ENCODE assay signal across 1 cellular context in genomic region chr1:227312364-227313025, GRCh38.
A peak's percentile ranks its signal among the peaks of the same experiment; 100 is the strongest.
TF ChIP-seq lines count a peak whose summit lies in the region.

No MANE protein-coding gene starts in this region.

TF ChIP-seq in K562, 482 proteins besides CTCF, POLR2A, EP300 and RAD21 (continued from another document and continues in another):
- TF ChIP-seq ZNF407 (IDR thresholded peaks at IDR 0.05; ENCODE audit: low read depth) (no peak), ELF4 (CRISPR knock-in tag; IDR thresholded peaks at IDR 0.05) (no peak), MCM7 (IDR thresholded peaks at IDR 0.05) (no peak), TRIM24 (IDR thresholded peaks at IDR 0.05) (no peak), TAF9B (IDR thresholded peaks at IDR 0.05; ENCODE audit: partially characterized antibody) (no peak), KDM5B (IDR thresholded peaks at IDR 0.05; ENCODE audit: insufficient replicate concordance, low read depth, low read length) (no peak), FOXK2 (conservative IDR thresholded peaks at IDR 0.05 in 1 of 2, IDR thresholded peaks at IDR 0.05 in 1 of 2; ENCODE audit: low read depth in 2 of 2) (no peak), ARID3B (CRISPR knock-in tag; IDR thresholded peaks at IDR 0.05; ENCODE audit: borderline replicate concordance) (no peak), CC2D1A (IDR thresholded peaks at IDR 0.05) (peak; percentile 28; the same call in 1 of the 2 replicates), ZNF280A (IDR thresholded peaks at IDR 0.05; ENCODE audit: low read depth, partially characterized antibody) (no peak), STAT5A (IDR thresholded peaks at IDR 0.05; ENCODE audit: borderline replicate concordance, low read length) (no peak), PPARD (CRISPR knock-in tag; IDR thresholded peaks at IDR 0.05) (no peak), KLF1 (tag; IDR thresholded peaks at IDR 0.05) (no peak), GATAD2A (IDR thresholded peaks at IDR 0.05) (no peak), SMAD1 (IDR thresholded peaks at IDR 0.05; ENCODE audit: low read depth, low read length, partially characterized antibody) (no peak), GTF2A2 (tag; IDR thresholded peaks at IDR 0.05) (no peak), NCOA6 (IDR thresholded peaks at IDR 0.05) (no peak), HDAC8 (tag; IDR thresholded peaks at IDR 0.05) (no peak), SIN3A (IDR thresholded peaks at IDR 0.05; ENCODE audit: borderline replicate concordance in 2 of 2, control insufficient read depth in 1 of 2, low read depth in 2 of 2, low read length in 2 of 2) (no peak), BDP1 (IDR thresholded peaks at IDR 0.05; ENCODE audit: insufficient read depth, insufficient read length) (no peak), TEAD2 (tag; IDR thresholded peaks at IDR 0.05) (no peak), YBX1 (IDR thresholded peaks at IDR 0.05) (no peak), ILK (tag; IDR thresholded peaks at IDR 0.05; ENCODE audit: borderline replicate concordance, low read depth) (no peak), GTF3C2 (IDR thresholded peaks at IDR 0.05; ENCODE audit: borderline replicate concordance, extremely low read depth, insufficient read length) (no peak), EP400 (IDR thresholded peaks at IDR 0.05) (no peak), ZNF41 (CRISPR knock-in tag; conservative IDR thresholded peaks at IDR 0.05) (no peak), NFE2L1 (tag; IDR thresholded peaks at IDR 0.05; ENCODE audit: borderline replicate concordance, low read depth) (no peak), CBFB (CRISPR knock-in tag; IDR thresholded peaks at IDR 0.05) (no peak), SRF (CRISPR knock-in tag; IDR thresholded peaks at IDR 0.05) (no peak), NFXL1 (CRISPR knock-in tag; IDR thresholded peaks at IDR 0.05) (no peak), ZNF12 (CRISPR knock-in tag; IDR thresholded peaks at IDR 0.05) (no peak), ZNF3 (CRISPR knock-in tag; IDR thresholded peaks at IDR 0.05) (no peak), GABPB1 (CRISPR knock-in tag; IDR thresholded peaks at IDR 0.05) (no peak), CEBPG (CRISPR knock-in tag; IDR thresholded peaks at IDR 0.05) (no peak), CEBPG (tag; conservative IDR thresholded peaks at IDR 0.05 in 1 of 2, IDR thresholded peaks at IDR 0.05 in 1 of 2) (no peak), CBFA2T3 (IDR thresholded peaks at IDR 0.05) (0 out of 2 replicates have a peak, but pooled peaks have one; percentile 11)
- TF ChIP-seq, protein P1, sequence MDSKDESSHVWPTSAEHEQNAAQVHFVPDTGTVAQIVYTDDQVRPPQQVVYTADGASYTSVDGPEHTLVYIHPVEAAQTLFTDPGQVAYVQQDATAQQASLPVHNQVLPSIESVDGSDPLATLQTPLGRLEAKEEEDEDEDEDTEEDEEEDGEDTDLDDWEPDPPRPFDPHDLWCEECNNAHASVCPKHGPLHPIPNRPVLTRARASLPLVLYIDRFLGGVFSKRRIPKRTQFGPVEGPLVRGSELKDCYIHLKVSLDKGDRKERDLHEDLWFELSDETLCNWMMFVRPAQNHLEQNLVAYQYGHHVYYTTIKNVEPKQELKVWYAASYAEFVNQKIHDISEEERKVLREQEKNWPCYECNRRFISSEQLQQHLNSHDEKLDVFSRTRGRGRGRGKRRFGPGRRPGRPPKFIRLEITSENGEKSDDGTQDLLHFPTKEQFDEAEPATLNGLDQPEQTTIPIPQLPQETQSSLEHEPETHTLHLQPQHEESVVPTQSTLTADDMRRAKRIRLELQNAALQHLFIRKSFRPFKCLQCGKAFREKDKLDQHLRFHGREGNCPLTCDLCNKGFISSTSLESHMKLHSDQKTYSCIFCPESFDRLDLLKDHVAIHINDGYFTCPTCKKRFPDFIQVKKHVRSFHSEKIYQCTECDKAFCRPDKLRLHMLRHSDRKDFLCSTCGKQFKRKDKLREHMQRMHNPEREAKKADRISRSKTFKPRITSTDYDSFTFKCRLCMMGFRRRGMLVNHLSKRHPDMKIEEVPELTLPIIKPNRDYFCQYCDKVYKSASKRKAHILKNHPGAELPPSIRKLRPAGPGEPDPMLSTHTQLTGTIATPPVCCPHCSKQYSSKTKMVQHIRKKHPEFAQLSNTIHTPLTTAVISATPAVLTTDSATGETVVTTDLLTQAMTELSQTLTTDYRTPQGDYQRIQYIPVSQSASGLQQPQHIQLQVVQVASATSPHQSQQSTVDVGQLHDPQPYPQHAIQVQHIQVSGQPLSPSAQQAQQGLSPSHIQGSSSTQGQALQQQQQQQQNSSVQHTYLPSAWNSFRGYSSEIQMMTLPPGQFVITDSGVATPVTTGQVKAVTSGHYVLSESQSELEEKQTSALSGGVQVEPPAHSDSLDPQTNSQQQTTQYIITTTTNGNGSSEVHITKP (IDR thresholded peaks at IDR 0.05; ENCODE audit: partially characterized antibody), result peak; percentile 55
- TF ChIP-seq, protein P2, sequence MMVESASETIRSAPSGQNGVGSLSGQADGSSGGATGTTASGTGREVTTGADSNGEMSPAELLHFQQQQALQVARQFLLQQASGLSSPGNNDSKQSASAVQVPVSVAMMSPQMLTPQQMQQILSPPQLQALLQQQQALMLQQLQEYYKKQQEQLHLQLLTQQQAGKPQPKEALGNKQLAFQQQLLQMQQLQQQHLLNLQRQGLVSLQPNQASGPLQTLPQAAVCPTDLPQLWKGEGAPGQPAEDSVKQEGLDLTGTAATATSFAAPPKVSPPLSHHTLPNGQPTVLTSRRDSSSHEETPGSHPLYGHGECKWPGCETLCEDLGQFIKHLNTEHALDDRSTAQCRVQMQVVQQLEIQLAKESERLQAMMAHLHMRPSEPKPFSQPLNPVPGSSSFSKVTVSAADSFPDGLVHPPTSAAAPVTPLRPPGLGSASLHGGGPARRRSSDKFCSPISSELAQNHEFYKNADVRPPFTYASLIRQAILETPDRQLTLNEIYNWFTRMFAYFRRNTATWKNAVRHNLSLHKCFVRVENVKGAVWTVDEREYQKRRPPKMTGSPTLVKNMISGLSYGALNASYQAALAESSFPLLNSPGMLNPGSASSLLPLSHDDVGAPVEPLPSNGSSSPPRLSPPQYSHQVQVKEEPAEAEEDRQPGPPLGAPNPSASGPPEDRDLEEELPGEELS (CRISPR knock-in tag; IDR thresholded peaks at IDR 0.05; ENCODE audit: borderline replicate concordance), result no peak
- TF ChIP-seq, protein P3, sequence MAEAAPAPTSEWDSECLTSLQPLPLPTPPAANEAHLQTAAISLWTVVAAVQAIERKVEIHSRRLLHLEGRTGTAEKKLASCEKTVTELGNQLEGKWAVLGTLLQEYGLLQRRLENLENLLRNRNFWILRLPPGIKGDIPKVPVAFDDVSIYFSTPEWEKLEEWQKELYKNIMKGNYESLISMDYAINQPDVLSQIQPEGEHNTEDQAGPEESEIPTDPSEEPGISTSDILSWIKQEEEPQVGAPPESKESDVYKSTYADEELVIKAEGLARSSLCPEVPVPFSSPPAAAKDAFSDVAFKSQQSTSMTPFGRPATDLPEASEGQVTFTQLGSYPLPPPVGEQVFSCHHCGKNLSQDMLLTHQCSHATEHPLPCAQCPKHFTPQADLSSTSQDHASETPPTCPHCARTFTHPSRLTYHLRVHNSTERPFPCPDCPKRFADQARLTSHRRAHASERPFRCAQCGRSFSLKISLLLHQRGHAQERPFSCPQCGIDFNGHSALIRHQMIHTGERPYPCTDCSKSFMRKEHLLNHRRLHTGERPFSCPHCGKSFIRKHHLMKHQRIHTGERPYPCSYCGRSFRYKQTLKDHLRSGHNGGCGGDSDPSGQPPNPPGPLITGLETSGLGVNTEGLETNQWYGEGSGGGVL (CRISPR knock-in tag; IDR thresholded peaks at IDR 0.05), result no peak
- TF ChIP-seq, protein P4, sequence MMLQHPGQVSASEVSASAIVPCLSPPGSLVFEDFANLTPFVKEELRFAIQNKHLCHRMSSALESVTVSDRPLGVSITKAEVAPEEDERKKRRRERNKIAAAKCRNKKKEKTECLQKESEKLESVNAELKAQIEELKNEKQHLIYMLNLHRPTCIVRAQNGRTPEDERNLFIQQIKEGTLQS (IDR thresholded peaks at IDR 0.05), result peak; percentile 8; the same call in 1 of the 2 replicates
- TF ChIP-seq, protein P4 (CRISPR knock-in tag; conservative IDR thresholded peaks at IDR 0.05), result no peak
